Comparison of ENCODE assay signal across 27 cellular contexts in the genomic region with DNA sequence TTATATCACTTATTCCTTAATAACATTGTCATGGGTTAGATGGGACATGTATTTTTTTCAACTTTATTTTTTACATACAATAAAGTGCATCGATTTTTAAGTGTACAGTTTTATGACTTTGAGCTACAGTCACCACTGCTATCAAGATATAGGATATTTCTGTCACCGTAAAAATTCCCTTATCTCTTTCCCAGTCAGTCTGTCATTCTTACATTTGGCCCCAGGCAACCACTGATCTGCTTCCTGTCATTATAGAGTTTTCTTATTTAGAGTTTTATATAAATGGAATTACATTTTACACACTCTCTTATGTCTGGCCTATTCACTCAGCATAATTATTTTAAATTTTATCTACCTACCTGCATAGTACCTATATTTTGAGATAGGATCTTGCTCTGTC.
"Had no signal": no experiment of that assay in that cellular context is flagged by ENCODE, and none has a peak within 500 bp of the region (broad histone marks: within the 10 kb centered on the region; RNA-seq: fewer than 3 reads in every experiment).

No MANE protein-coding gene starts in this region.

- H3K4me3 ChIP-seq: ascending aorta, cardiac muscle cell had no signal

- H3K9me3 ChIP-seq: ascending aorta had no signal

- H3K27me3 ChIP-seq: ascending aorta, cardiac muscle cell had no signal

- H3K4me1 ChIP-seq: ascending aorta had no signal

- DNase-seq: activated B cell treated with CpG ODN at 0.5 μM for 24 hours; activated CD4-positive, alpha-beta memory T cell treated with anti-CD3 and anti-CD28 coated beads for 36 hours; activated CD4-positive, alpha-beta T cell treated with anti-CD3 and anti-CD28 coated beads for 4 hours; activated CD4-positive, alpha-beta T cell treated with anti-CD3 and anti-CD28 coated beads, Interleukin-2, amount 10 ng/mL, durations not matched to agents 24 days and 14 days; activated CD4-positive, alpha-beta T cell treated with anti-CD3 and anti-CD28 coated beads, Interleukin-2, amount 50 U/mL, for 1 hour; activated CD4-positive, alpha-beta T cell treated with anti-CD3 and anti-CD28 coated beads, Interleukin-2, amount 50 U/mL, for 4 hours; activated CD4-positive, CD25-positive, alpha-beta regulatory T cell treated with anti-CD3 and anti-CD28 coated beads, Interleukin-2, amount 50 U/mL, for 72 hours; activated CD8-positive, alpha-beta memory T cell treated with anti-CD3 and anti-CD28 coated beads, Interleukin-2, amount 50 U/mL, for 4 hours; activated CD8-positive, alpha-beta T cell treated with anti-CD3 and anti-CD28 coated beads for 36 hours; activated effector memory CD4-positive, alpha-beta T cell treated with Interleukin-2 at 50 U/mL for 16 hours; activated gamma-delta T cell; activated naive CD4-positive, alpha-beta T cell treated with anti-CD3 and anti-CD28 coated beads, Interleukin-2, amount 10 ng/mL, durations not matched to agents 7 days and 5 days; activated naive CD4-positive, alpha-beta T cell treated with Interleukin-2 at 50 U/mL for 16 hours; activated naive CD8-positive, alpha-beta T cell treated with anti-CD3 and anti-CD28 coated beads, Interleukin-2, amount 10 ng/mL, durations not matched to agents 7 days and 5 days; activated naive CD8-positive, alpha-beta T cell treated with anti-CD3 and anti-CD28 coated beads, Interleukin-2, amount 50 U/mL, for 24 hours; activated T-cell treated with anti-CD3 and anti-CD28 coated beads for 4 hours; activated T-cell treated with anti-CD3 and anti-CD28 coated beads, Interleukin-2, amount 50 U/mL, for 1 hour; activated T-cell treated with anti-CD3 and anti-CD28 coated beads, Interleukin-2, amount 50 U/mL, for 48 hours; amygdala; anterior cingulate cortex; caudate nucleus; cerebellar nuclear complex; T-helper 1 cell; T-helper 2 cell; T-helper 9 cell had no signal

- H3K36me3 ChIP-seq: ascending aorta, cardiac muscle cell had no signal

- H3K27ac ChIP-seq: ascending aorta, cardiac muscle cell had no signal
